Comparison of ENCODE assay signal across 20 cellular contexts in the genomic region with DNA sequence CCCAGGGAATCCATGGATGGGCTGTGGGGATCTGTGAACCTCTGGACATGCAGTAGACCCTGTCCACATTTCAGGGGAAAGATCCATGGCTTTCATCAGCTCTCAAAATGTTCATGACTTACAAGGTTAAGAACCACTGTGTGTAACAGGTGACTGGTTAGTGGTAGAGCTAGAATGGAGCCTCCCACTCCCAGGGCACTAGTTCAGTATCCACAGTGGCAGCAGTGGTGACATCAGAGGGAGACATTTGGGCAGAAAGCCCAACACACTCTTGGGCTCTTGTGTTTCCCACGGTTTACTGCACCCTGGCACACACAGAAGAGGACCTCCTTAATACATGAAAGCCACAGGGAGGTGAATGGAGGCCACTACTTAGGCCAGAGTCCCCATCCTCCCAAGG. TPM values are rescaled to one million over a fixed set of nuclear protein-coding genes. Genes with fewer than 3 reads are reported as not detected.
"Had no signal": no experiment of that assay in that cellular context is flagged by ENCODE, and none has a peak within 500 bp of the region (broad histone marks: within the 10 kb centered on the region; RNA-seq: fewer than 3 reads in every experiment).

No MANE protein-coding gene starts in this region.

- H3K27ac ChIP-seq: PC-9, Peyer's patch, SJCRH30 had no signal

- DNase-seq: IMR-90; Karpas-422; KG1; MG63; NCI-H1092; NCI-H1436; NCI-H187; NCI-H2081; NCI-H2107; NCI-H2227 treated with DMSO at 0.1 percent for 48 hours; NCI-H524; NCI-H526 treated with DMSO at 0.1 percent for 48 hours; NCI-H748 treated with DMSO at 0.1 percent for 48 hours; NK-92 treated with Interleukin-12 subunit alpha and Interleukin-12 subunit beta, amount 100 ng/mL, for 24 hours; OCI-M1; PC-9; Peyer's patch; SHP77 treated with DMSO at 0.1 percent for 48 hours; SJCRH30 had no signal

RNA-seq across cellular contexts. Expression of a gene that starts 9.1 kb away (rescaled TPM):
- polyA plus RNA-seq: HepG2, IMR-90 had no signal

RNA-seq across cellular contexts. Expression of a gene that starts 11.6 kb away (rescaled TPM):
- polyA plus RNA-seq: HepG2, IMR-90 had no signal

RNA-seq across cellular contexts. Expression of a gene that starts 36.7 kb away (rescaled TPM):
- polyA plus RNA-seq: HepG2, IMR-90 had no signal

RNA-seq across cellular contexts. Expression of a gene that starts 44.4 kb away (rescaled TPM):
- polyA plus RNA-seq: IMR-90 had no signal

RNA-seq across cellular contexts. Expression of a gene that starts 53.8 kb away (rescaled TPM):
- polyA plus RNA-seq: HepG2, IMR-90 had no signal
